7 cellular contexts compared by ENCODE assay signal in the genomic region with DNA sequence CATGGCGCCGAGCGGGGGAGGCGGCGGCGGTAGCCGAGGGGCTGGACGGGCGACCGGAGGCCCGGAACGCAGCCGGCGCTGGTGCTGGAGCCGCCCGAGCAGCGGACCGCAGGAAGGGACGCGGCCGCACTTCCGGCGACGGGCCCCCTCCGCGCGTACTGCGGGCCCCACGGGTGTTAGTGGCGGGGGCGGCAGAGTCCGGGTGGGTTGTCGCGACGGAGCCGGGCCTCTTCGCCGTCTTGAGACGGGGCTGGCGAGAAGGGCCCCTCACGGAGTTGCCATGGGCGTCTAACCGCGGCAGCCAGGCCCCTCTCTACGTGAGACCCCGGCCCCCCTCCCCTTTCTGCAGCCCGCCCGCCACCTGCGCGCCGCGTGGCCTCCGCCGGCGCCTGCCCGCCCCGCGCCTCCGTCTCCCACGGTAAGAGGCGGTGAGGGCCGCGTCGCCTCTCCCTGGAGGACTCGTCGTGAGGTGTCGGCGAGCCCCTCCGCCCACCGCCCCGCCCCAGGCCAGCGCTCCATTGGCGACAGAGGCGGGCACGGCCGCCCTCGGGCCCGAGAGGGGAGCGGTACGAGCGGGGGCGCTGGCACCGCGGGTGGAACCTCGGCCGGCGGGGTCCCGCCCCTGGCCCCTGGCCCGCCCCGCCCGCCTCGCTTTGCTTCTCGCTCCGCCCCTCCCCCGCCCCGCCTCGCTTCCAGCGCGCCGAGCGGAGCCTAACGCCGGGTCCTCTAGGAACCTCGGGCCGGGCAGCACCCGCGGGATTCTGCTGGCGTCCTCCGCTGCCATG. TPM values are rescaled to one million over a fixed set of nuclear protein-coding genes. Genes with fewer than 3 reads are reported as not detected.
DNase-seq lines count a peak whose midpoint lies in the region; ATAC-seq and TF ChIP-seq lines count a peak whose summit lies in the region.

A gene with protein sequence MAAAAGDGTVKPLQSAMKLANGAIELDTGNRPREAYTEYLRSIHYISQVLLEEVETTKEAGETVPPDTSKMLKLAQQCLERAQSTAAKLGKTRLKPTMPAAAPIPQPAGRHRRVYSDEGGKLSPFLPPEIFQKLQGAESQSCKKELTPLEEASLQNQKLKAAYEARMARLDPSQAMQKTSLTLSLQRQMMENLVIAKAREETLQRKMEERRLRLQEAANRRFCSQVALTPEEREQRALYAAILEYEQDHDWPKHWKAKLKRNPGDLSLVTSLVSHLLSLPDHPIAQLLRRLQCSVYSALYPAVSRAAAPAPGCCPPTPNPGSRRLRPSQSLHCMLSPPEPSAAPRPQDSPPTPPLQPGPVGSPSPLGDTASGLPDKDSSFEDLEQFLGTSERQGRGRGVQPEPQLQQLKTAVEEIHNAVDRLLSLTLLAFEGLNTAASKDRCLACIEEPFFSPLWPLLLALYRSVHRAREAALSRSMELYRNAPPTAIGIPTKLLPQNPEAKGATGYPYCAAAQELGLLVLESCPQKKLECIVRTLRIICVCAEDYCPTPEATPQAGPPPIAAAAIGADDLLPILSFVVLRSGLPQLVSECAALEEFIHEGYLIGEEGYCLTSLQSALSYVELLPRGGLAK (minus strand): TSS at position 40 of the 785 bp plus-strand sequence. CDS start 37 bp downstream, at position 3.
A gene with protein sequence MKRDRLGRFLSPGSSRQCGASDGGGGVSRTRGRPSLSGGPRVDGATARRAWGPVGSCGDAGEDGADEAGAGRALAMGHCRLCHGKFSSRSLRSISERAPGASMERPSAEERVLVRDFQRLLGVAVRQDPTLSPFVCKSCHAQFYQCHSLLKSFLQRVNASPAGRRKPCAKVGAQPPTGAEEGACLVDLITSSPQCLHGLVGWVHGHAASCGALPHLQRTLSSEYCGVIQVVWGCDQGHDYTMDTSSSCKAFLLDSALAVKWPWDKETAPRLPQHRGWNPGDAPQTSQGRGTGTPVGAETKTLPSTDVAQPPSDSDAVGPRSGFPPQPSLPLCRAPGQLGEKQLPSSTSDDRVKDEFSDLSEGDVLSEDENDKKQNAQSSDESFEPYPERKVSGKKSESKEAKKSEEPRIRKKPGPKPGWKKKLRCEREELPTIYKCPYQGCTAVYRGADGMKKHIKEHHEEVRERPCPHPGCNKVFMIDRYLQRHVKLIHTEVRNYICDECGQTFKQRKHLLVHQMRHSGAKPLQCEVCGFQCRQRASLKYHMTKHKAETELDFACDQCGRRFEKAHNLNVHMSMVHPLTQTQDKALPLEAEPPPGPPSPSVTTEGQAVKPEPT (plus strand): TSS at position 679 of the 785 bp plus-strand sequence. CDS start 104 bp downstream, at position 783.

- H3K36me3 ChIP-seq in kidney epithelial cell (ENCODE audit: control insufficient read depth, insufficient read depth, low read length) = peaks cover 10% of the 10 kb centered on the region

- H3K4me3 ChIP-seq in kidney epithelial cell (ENCODE audit: low read depth, low read length) = peak within 1 kb of the TSS; percentile 56

- DNase-seq in NCI-H2171 (lab: John Stamatoyannopoulos, UW) = peak; percentile 84
- DNase-seq in activated CD4-positive, CD25-positive, alpha-beta regulatory T cell treated with anti-CD3 and anti-CD28 coated beads, Interleukin-2, amount 50 U/mL, for 16 hours (ENCODE audit: low read depth, low spot score) = peak; percentile 69
- peak; percentile 58 for DNase-seq in cerebellar cortex (ENCODE audit: low spot score)
- no peak for DNase-seq in kidney epithelial cell (ENCODE audit: low read depth)
- peak; percentile 74 to 82 for DNase-seq in stimulated activated CD4-positive, alpha-beta T cell treated with anti-CD3 and anti-CD28 coated beads, Interleukin-15, amount 100 ng/mL, for 48 hours (ENCODE audit: low read depth in 2 of 2)

- no peaks in the 10 kb centered on the region for H3K27me3 ChIP-seq in kidney epithelial cell (ENCODE audit: control insufficient read depth, insufficient read depth, low read length)

- peak; percentile 38 for TF ChIP-seq POLR2A in GM18505 (IDR thresholded peaks at IDR 0.05; ENCODE audit: borderline replicate concordance, extremely low read depth, insufficient read depth, insufficient read length)

- no peak for TF ChIP-seq CTCF in kidney epithelial cell (IDR thresholded peaks at IDR 0.05; ENCODE audit: insufficient read depth, low read length, poor library complexity, severe bottlenecking)

- peak; percentile 49 for ATAC-seq in GM18505 (IDR thresholded peaks at IDR 0.05; ENCODE audit: unreplicated experiment)
- ATAC-seq in HG02870 (IDR thresholded peaks at IDR 0.05; ENCODE audit: unreplicated experiment) = peak; percentile 52

RNA-seq across cellular contexts. Expression of the first gene that starts in this region (rescaled TPM):
- 5.1 and 9.3 TPM in 2 replicates for total RNA-seq in kidney epithelial cell

RNA-seq across cellular contexts. Expression of the second gene that starts in this region (rescaled TPM):
- total RNA-seq in kidney epithelial cell = 21.7 and 29.4 TPM in 2 replicates
